1 cellular context compared by ENCODE assay signal in genomic region chr1:27358038-27358927, GRCh38.
A peak's percentile ranks its signal among the peaks of the same experiment; 100 is the strongest.
TF ChIP-seq lines count a peak whose summit lies in the region.

No MANE protein-coding gene starts in this region.

TF ChIP-seq in K562, 482 proteins besides CTCF, POLR2A, EP300 and RAD21:
- TF ChIP-seq TFAP4 (CRISPR knock-in tag; IDR thresholded peaks at IDR 0.05; ENCODE audit: borderline replicate concordance) (0 out of 2 replicates have a peak, but pooled peaks have one; percentile 17), EP400 (IDR thresholded peaks at IDR 0.05) (no peak)
TF ChIP-seq in K562: peak in this region for 1.
